Comparison of ENCODE assay signal across 1 cellular context in the genomic region with DNA sequence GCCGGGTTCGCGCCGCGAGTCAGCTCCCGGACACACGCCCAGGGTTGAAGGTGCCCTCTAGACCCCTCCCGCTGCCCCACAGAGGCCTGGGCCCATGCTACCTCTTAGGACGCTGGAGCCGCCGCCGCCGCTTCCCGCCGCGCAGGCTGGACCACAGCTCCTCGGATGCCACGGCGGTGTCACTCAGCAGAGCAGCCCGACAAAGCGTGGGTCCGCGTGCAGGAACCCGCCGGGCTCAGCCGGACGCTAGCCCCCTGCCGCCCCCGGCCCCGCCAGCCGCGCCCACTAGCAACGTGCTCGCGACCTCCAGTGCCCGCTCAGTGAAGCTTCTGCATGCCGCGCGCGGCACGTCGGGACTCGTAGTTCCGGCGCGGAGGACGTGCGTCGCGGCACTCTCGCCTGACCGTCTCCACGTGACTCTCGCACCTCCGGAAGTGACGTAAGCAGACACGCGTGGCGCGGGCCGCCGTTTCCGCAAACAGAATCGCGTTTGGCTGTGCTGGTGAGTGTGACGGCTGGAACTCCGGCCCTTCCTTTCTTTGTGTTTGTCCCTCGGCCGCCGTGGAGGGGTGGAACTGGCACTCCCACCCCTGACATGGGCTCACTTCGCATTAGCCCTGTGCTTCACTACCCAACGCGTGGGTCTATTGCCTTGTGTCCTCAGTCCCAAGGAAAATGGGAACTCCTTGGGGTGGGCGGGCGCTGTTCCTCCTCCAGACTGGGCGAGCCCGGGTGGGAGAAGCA.
TF ChIP-seq lines count a peak whose summit lies in the region.

FAM210A (minus strand) TSS at position 331 of the 744 bp plus-strand sequence. CDS start 44,481 bp downstream, outside the sequence.
RNMT (plus strand) TSS at position 446 of the 744 bp plus-strand sequence. CDS start 4,845 bp downstream, outside the sequence.

TF ChIP-seq in A549, 52 proteins besides CTCF, POLR2A, EP300 and RAD21 (continued from another document):
- peak; percentile 94 for TF ChIP-seq USF2 (IDR thresholded peaks at IDR 0.05)
- peak; percentile 73 for TF ChIP-seq PHF8 (IDR thresholded peaks at IDR 0.05; ENCODE audit: borderline replicate concordance, low read depth)
- TF ChIP-seq RARB (CRISPR knock-in tag; IDR thresholded peaks at IDR 0.05): no peak
- no peak for TF ChIP-seq HMGXB4 (CRISPR knock-in tag; IDR thresholded peaks at IDR 0.05; ENCODE audit: borderline replicate concordance)
- no peak for TF ChIP-seq ZNF302 (CRISPR knock-in tag; IDR thresholded peaks at IDR 0.05)
- TF ChIP-seq, protein P1, sequence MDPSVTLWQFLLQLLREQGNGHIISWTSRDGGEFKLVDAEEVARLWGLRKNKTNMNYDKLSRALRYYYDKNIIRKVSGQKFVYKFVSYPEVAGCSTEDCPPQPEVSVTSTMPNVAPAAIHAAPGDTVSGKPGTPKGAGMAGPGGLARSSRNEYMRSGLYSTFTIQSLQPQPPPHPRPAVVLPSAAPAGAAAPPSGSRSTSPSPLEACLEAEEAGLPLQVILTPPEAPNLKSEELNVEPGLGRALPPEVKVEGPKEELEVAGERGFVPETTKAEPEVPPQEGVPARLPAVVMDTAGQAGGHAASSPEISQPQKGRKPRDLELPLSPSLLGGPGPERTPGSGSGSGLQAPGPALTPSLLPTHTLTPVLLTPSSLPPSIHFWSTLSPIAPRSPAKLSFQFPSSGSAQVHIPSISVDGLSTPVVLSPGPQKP (IDR thresholded peaks at IDR 0.05; ENCODE audit: low read depth, low read length): no peak
- no peak for TF ChIP-seq ZC3H11A (IDR thresholded peaks at IDR 0.05)
- no peak for TF ChIP-seq RCOR1 (IDR thresholded peaks at IDR 0.05; ENCODE audit: low read depth, low read length)
- TF ChIP-seq CEBPB (IDR thresholded peaks at IDR 0.05): no peak
- TF ChIP-seq TP53 (CRISPR knock-in tag; IDR thresholded peaks at IDR 0.05): no peak
- TF ChIP-seq SMC3 (IDR thresholded peaks at IDR 0.05): peak; percentile 15; the same call in 1 of the 3 replicates
- no peak for TF ChIP-seq HEYL (CRISPR knock-in tag; IDR thresholded peaks at IDR 0.05)
- TF ChIP-seq HOXB5 (CRISPR knock-in tag; IDR thresholded peaks at IDR 0.05): no peak
- TF ChIP-seq BCL3 (IDR thresholded peaks at IDR 0.05): no peak
- no peak for TF ChIP-seq NR3C1 (IDR thresholded peaks at IDR 0.05)
- peak; percentile 79 for TF ChIP-seq MYC (IDR thresholded peaks at IDR 0.05; ENCODE audit: borderline replicate concordance, low read length)
- TF ChIP-seq JUN (IDR thresholded peaks at IDR 0.05): peak; percentile 21 to 67; a peak in 3 of 5 replicates
- no peak for TF ChIP-seq CHD2 (IDR thresholded peaks at IDR 0.05; ENCODE audit: low read length, partially characterized antibody)
- TF ChIP-seq EHF (CRISPR knock-in tag; IDR thresholded peaks at IDR 0.05): no peak
- no peak for TF ChIP-seq MAFK (IDR thresholded peaks at IDR 0.05; ENCODE audit: partially characterized antibody)
- TF ChIP-seq FOSL2 (IDR thresholded peaks at IDR 0.05): no peak
- TF ChIP-seq FOSL2 (CRISPR knock-in tag; IDR thresholded peaks at IDR 0.05): 0 out of 2 replicates have a peak, but pooled peaks have one; percentile 32
- TF ChIP-seq PBX3 (IDR thresholded peaks at IDR 0.05): no peak
- TF ChIP-seq GATA3 (IDR thresholded peaks at IDR 0.05; ENCODE audit: borderline replicate concordance): no peak
- TF ChIP-seq, protein P2, sequence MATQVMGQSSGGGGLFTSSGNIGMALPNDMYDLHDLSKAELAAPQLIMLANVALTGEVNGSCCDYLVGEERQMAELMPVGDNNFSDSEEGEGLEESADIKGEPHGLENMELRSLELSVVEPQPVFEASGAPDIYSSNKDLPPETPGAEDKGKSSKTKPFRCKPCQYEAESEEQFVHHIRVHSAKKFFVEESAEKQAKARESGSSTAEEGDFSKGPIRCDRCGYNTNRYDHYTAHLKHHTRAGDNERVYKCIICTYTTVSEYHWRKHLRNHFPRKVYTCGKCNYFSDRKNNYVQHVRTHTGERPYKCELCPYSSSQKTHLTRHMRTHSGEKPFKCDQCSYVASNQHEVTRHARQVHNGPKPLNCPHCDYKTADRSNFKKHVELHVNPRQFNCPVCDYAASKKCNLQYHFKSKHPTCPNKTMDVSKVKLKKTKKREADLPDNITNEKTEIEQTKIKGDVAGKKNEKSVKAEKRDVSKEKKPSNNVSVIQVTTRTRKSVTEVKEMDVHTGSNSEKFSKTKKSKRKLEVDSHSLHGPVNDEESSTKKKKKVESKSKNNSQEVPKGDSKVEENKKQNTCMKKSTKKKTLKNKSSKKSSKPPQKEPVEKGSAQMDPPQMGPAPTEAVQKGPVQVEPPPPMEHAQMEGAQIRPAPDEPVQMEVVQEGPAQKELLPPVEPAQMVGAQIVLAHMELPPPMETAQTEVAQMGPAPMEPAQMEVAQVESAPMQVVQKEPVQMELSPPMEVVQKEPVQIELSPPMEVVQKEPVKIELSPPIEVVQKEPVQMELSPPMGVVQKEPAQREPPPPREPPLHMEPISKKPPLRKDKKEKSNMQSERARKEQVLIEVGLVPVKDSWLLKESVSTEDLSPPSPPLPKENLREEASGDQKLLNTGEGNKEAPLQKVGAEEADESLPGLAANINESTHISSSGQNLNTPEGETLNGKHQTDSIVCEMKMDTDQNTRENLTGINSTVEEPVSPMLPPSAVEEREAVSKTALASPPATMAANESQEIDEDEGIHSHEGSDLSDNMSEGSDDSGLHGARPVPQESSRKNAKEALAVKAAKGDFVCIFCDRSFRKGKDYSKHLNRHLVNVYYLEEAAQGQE (IDR thresholded peaks at IDR 0.05): 0 out of 2 replicates have a peak, but pooled peaks have one; percentile 22
- TF ChIP-seq EHMT2 (IDR thresholded peaks at IDR 0.05; ENCODE audit: low read depth): no peak
- TF ChIP-seq JUNB (IDR thresholded peaks at IDR 0.05): no peak
- peak; percentile 55; the same call in 1 of the 2 replicates for TF ChIP-seq NPAS2 (CRISPR knock-in tag; IDR thresholded peaks at IDR 0.05; ENCODE audit: borderline replicate concordance)
- TF ChIP-seq, protein P3, sequence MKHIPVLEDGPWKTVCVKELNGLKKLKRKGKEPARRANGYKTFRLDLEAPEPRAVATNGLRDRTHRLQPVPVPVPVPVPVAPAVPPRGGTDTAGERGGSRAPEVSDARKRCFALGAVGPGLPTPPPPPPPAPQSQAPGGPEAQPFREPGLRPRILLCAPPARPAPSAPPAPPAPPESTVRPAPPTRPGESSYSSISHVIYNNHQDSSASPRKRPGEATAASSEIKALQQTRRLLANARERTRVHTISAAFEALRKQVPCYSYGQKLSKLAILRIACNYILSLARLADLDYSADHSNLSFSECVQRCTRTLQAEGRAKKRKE (CRISPR knock-in tag; IDR thresholded peaks at IDR 0.05; ENCODE audit: low read depth): no peak
- no peak for TF ChIP-seq POLR2AphosphoS2 (conservative IDR thresholded peaks at IDR 0.05; ENCODE audit: low read length)
- TF ChIP-seq KDM5A (IDR thresholded peaks at IDR 0.05): no peak
- TF ChIP-seq BHLHE40 (IDR thresholded peaks at IDR 0.05; ENCODE audit: low read depth, low read length): peak; percentile 51
- TF ChIP-seq HOXB13 (CRISPR knock-in tag; IDR thresholded peaks at IDR 0.05; ENCODE audit: low read depth): no peak
- TF ChIP-seq CHD4 (IDR thresholded peaks at IDR 0.05; ENCODE audit: borderline replicate concordance): no peak
- no peak for TF ChIP-seq HDAC2 (IDR thresholded peaks at IDR 0.05)
- no peak for TF ChIP-seq NFE2L2 (conservative IDR thresholded peaks at IDR 0.05; ENCODE audit: low read length)
- no peak for TF ChIP-seq ZFP36 (IDR thresholded peaks at IDR 0.05; ENCODE audit: borderline replicate concordance, partially characterized antibody)
- TF ChIP-seq KDM1A (IDR thresholded peaks at IDR 0.05; ENCODE audit: low read depth): no peak
- peak; percentile 77; the same call in 1 of the 2 replicates for TF ChIP-seq E2F6 (IDR thresholded peaks at IDR 0.05; ENCODE audit: borderline replicate concordance, low read depth)
- no peak for TF ChIP-seq FOXS1 (CRISPR knock-in tag; IDR thresholded peaks at IDR 0.05)
- no peak for TF ChIP-seq CBX2 (IDR thresholded peaks at IDR 0.05; ENCODE audit: borderline replicate concordance, low read depth)
